Comparison of ENCODE assay signal across 9 cellular contexts in genomic region chr11:67356551-67356866, GRCh38. TPM values are rescaled to one million over a fixed set of nuclear protein-coding genes. Genes with fewer than 3 reads are reported as not detected.
DNase-seq lines count a peak whose midpoint lies in the region; ATAC-seq and TF ChIP-seq lines count a peak whose summit lies in the region.
"Had no signal": no experiment of that assay in that cellular context is flagged by ENCODE, and none has a peak within 500 bp of the region (broad histone marks: within the 10 kb centered on the region; RNA-seq: fewer than 3 reads in every experiment).

No MANE protein-coding gene starts in this region.

- H3K4me3 ChIP-seq in mammary epithelial cell (replicated peaks in 1 of 3; ENCODE audit: insufficient read depth in 1 of 3, low read depth in 2 of 3, low read length in 3 of 3) = no peak overlapping the region
- no peak overlapping the region for H3K4me3 ChIP-seq in urinary bladder (ENCODE audit: low read depth, low read length)
- H3K4me3 ChIP-seq in BE2C (ENCODE audit: low read depth, low read length) = no peak overlapping the region

- no peaks in the 10 kb centered on the region for H4K20me1 ChIP-seq in mammary epithelial cell (ENCODE audit: insufficient read depth, low read length)

- peaks cover 46% of the 10 kb centered on the region for H3K4me1 Mint-ChIP-seq in MCF 10A (ENCODE audit: insufficient read depth, unreplicated experiment)
- H3K4me1 Mint-ChIP-seq in naive B cell = peaks cover 58 to 73% (median 73%) of the 10 kb centered on the region in 3 donors

- H3K27ac Mint-ChIP-seq in MCF 10A (ENCODE audit: low read depth, unreplicated experiment) (peak overlapping the region; percentile 74), naive B cell (peak overlapping the region in 5 of 6 donors; percentile 87 to 95 (median 94))

- CTCF ChIA-PET in MCF 10A (lab: Yijun Ruan, JAX) = interaction anchor here (0.6 to 18.6 kb wide), 13 partner anchors 9 to 121 kb away, joined by 3 to 659 read pairs (median 4); partner anchors contain the start of genes CLCF1 and RAD9A
- CTCF ChIA-PET in mammary epithelial cell (lab: Charles Lee; ENCODE audit: low non-redundant PET) = interaction anchor here (0.5 to 1.5 kb wide), 3 partner anchors 26 to 414 kb away, joined by 3 to 13 read pairs (median 4); no protein-coding TSS in a partner anchor

- in situ Hi-C loops in mammary epithelial cell (cut with MboI; ENCODE audit: low sequenced_read_pairs in 2 of 2) = no loop called here

- intact Hi-C loops in MCF 10A (cut with micrococcal nuclease) (no loop called here), mammary epithelial cell (cut with micrococcal nuclease) (loop anchor here (2.0 to 10.0 kb wide), 2 partner anchors 72 to 348 kb away; partner anchors contain the start of gene RPS6KB2)

- H3K27me3 ChIP-seq in mammary epithelial cell (ENCODE audit: insufficient read depth, low read length) = no peaks in the 10 kb centered on the region
- H3K27me3 ChIP-seq in BE2C = no peaks in the 10 kb centered on the region

- H3K9me3 ChIP-seq in mammary epithelial cell (replicated peaks; ENCODE audit: insufficient read depth, low read length) (no peaks in the 10 kb centered on the region), BE2C (no peaks in the 10 kb centered on the region)

- H3K9ac ChIP-seq in mammary epithelial cell (ENCODE audit: insufficient read depth, low read length) = no peak overlapping the region

- H3K27ac ChIP-seq in mammary epithelial cell (ENCODE audit: insufficient read depth, low read depth, low read length) (no peak overlapping the region), adipose tissue (ENCODE audit: low read depth, low read length) (peak overlapping the region; percentile 8), urinary bladder (ENCODE audit: low read depth) (peak overlapping the region; percentile 30), caudate nucleus (ENCODE audit: low read depth, low read length) (no peak overlapping the region)

- H3K79me2 ChIP-seq in mammary epithelial cell (ENCODE audit: insufficient read depth, low read length) = peaks cover 13% of the 10 kb centered on the region

- peaks cover 59% of the 10 kb centered on the region for H3K4me1 ChIP-seq in mammary epithelial cell (ENCODE audit: insufficient read depth, low read length)
- H3K4me1 ChIP-seq in urinary bladder (ENCODE audit: insufficient read depth) = peaks cover 2% of the 10 kb centered on the region
- H3K4me1 ChIP-seq in BE2C = peaks cover 13% of the 10 kb centered on the region

- H3K36me3 Mint-ChIP-seq in MCF 10A (ENCODE audit: insufficient read depth, unreplicated experiment) (peaks cover 8% of the 10 kb centered on the region), naive B cell (no peaks in the 10 kb centered on the region)

- H3K4me3 Mint-ChIP-seq in MCF 10A (ENCODE audit: unreplicated experiment) = peak overlapping the region; percentile 17
- peak overlapping the region; percentile 1 to 87 (median 80) for H3K4me3 Mint-ChIP-seq in naive B cell

- H3K9me3 Mint-ChIP-seq in MCF 10A (ENCODE audit: unreplicated experiment) = no peaks in the 10 kb centered on the region
- H3K9me3 Mint-ChIP-seq in naive B cell = no peaks in the 10 kb centered on the region

- 32% methylated on average over 4 of the region's 4 CpGs for WGBS in mammary epithelial cell (ENCODE audit: low coverage, missing lambda C conversion rate)
- 34 to 55% (median 55%) methylated on average over 3 to 4 of the region's 4 CpGs for WGBS in adipose tissue, 3 donors
- WGBS in urinary bladder = 55% methylated on average over 4 of the region's 4 CpGs

- POLR2A ChIA-PET in MCF 10A (lab: Yijun Ruan, JAX) = interaction anchor here (0.6 to 9.3 kb wide), 8 partner anchors 9 to 233 kb away, joined by 3 to 144 read pairs (median 4); partner anchors contain the start of gene CLCF1

- H3K27me3 Mint-ChIP-seq in MCF 10A (ENCODE audit: insufficient read depth, unreplicated experiment) (no peaks in the 10 kb centered on the region), naive B cell (no peaks in the 10 kb centered on the region)

- no peak for TF ChIP-seq CTCF in MCF 10A (IDR thresholded peaks at IDR 0.05; ENCODE audit: unreplicated experiment)
- TF ChIP-seq CTCF in mammary epithelial cell (conservative IDR thresholded peaks at IDR 0.05 in 1 of 2, IDR thresholded peaks at IDR 0.05 in 1 of 2; ENCODE audit: extremely low read depth in 1 of 2, insufficient read depth in 1 of 2, low read depth in 1 of 2, low read length in 2 of 2) = no peak
- TF ChIP-seq CTCF in BE2C (IDR thresholded peaks at IDR 0.05; ENCODE audit: low read depth, low read length) = no peak

- no peak for ATAC-seq in naive B cell (ENCODE audit: low read depth in 2 of 2)

- BruUV-seq in MCF 10A (replicated peaks; lab: Mats Ljungman, UMichigan) = no TSS peak
- BruUV-seq in mammary epithelial cell (replicated peaks; lab: Mats Ljungman, UMichigan) = no TSS peak

- dilution Hi-C loops in mammary epithelial cell (cut with HindIII; ENCODE audit: low sequenced_read_pairs) = no loop called here

- no peak overlapping the region for H3K4me2 ChIP-seq in mammary epithelial cell (ENCODE audit: insufficient read depth, low read depth, low read length)

- H3K36me3 ChIP-seq in mammary epithelial cell (ENCODE audit: insufficient read depth, low read length) = no peaks in the 10 kb centered on the region
- no peaks in the 10 kb centered on the region for H3K36me3 ChIP-seq in urinary bladder (ENCODE audit: insufficient read depth)
- no peaks in the 10 kb centered on the region for H3K36me3 ChIP-seq in BE2C

- DNase-seq in MCF 10A (ENCODE audit: unreplicated experiment) (no peak), mammary epithelial cell (no peak), naive B cell (no peak), caudate nucleus (lab: John Stamatoyannopoulos, UW) (no peak), BE2C (no peak), DMS153 (lab: John Stamatoyannopoulos, UW) (no peak)

- no peak overlapping the region for H2AFZ ChIP-seq in mammary epithelial cell (ENCODE audit: low read depth, low read length)

RNA-seq across cellular contexts. Expression of gene POLD4, which starts 3.2 kb away (rescaled TPM):
- total RNA-seq in MCF 10A (2022) (54.8 and 79.9 TPM in 2 replicates), mammary epithelial cell (10 to 100 TPM; 39.2 to 75.2 TPM), urinary bladder (8.8 TPM)
- polyA plus RNA-seq in mammary epithelial cell (86.3 TPM), adipose tissue (100 to 1,000 TPM; 116 to 188 (median 169) TPM), naive B cell (ENCODE audit: low read depth in 6 of 6) (100 to 1,000 TPM; 340 to 535 (median 458) TPM), urinary bladder (157 TPM)
- 5.9 TPM for polyA minus RNA-seq in mammary epithelial cell
- polyA plus RNA-seq in BE2C (2012; ENCODE audit: insufficient read depth, insufficient read length, low read depth) = 33.9 TPM

RNA-seq across cellular contexts. Expression of gene CLCF1, which starts 16.9 kb away (rescaled TPM):
- total RNA-seq in MCF 10A (2022) (5.8 and 7.0 TPM in 2 replicates), mammary epithelial cell (10 to 100 TPM in 1 of 2 donors, 1 to 10 TPM in 1; 8.3 to 12.5 TPM), urinary bladder (2.7 TPM)
- polyA plus RNA-seq in mammary epithelial cell (15.4 TPM), adipose tissue (10 to 100 TPM in 1 of 3 donors, 1 to 10 TPM in 2; 2.7 to 17.4 (median 9.9) TPM), naive B cell (ENCODE audit: low read depth in 6 of 6) (10 to 100 TPM in 1 of 6 donors, 1 to 10 TPM in 5; 5.3 to 10.4 (median 7.7) TPM), urinary bladder (9.2 TPM)
- 21.4 TPM for polyA minus RNA-seq in mammary epithelial cell
- 0.59 TPM for polyA plus RNA-seq in BE2C (2012; ENCODE audit: insufficient read depth, insufficient read length, low read depth)

RNA-seq across cellular contexts. Expression of gene RAD9A, which starts 35.3 kb away (rescaled TPM):
- total RNA-seq in MCF 10A (2022) = 9.9 and 18.3 TPM in 2 replicates
- 10 to 100 TPM in 1 of 2 donors, 1 to 10 TPM in 1; 6.5 to 17.2 TPM for total RNA-seq in mammary epithelial cell
- 15.4 TPM for polyA plus RNA-seq in mammary epithelial cell
- polyA minus RNA-seq in mammary epithelial cell = 4.8 TPM
- 10 to 100 TPM in 2 of 3 donors, 1 to 10 TPM in 1; 9.8 to 15.3 (median 10.2) TPM for polyA plus RNA-seq in adipose tissue
- polyA plus RNA-seq in naive B cell (ENCODE audit: low read depth in 6 of 6) = 10 to 100 TPM in 4 of 6 donors, 1 to 10 TPM in 2; 6.7 to 17.5 (median 11.0) TPM
- total RNA-seq in urinary bladder = 7.5 TPM
- 16.9 TPM for polyA plus RNA-seq in urinary bladder
- 26.6 TPM for polyA plus RNA-seq in BE2C (2012; ENCODE audit: insufficient read depth, insufficient read length, low read depth)

RNA-seq across cellular contexts. Expression of gene PPP1CA, which starts 45.1 kb away (rescaled TPM):
- 123 and 143 TPM in 2 replicates for total RNA-seq in MCF 10A (2022)
- total RNA-seq in mammary epithelial cell = 100 to 1,000 TPM; 178 to 182 TPM
- 331 TPM for polyA plus RNA-seq in mammary epithelial cell
- polyA minus RNA-seq in mammary epithelial cell = 255 TPM
- polyA plus RNA-seq in adipose tissue = 10 to 100 TPM; 82.3 to 97.8 (median 93.6) TPM
- polyA plus RNA-seq in naive B cell (ENCODE audit: low read depth in 6 of 6) = 100 to 1,000 TPM; 492 to 795 (median 530) TPM
- 70.6 TPM for total RNA-seq in urinary bladder
- polyA plus RNA-seq in urinary bladder = 85.9 TPM
- 497 TPM for polyA plus RNA-seq in BE2C (2012; ENCODE audit: insufficient read depth, insufficient read length, low read depth)

RNA-seq across cellular contexts. Expression of gene TBC1D10C, which starts 47.4 kb away (rescaled TPM):
- total RNA-seq in MCF 10A (2022) (not detected in 2 replicates), mammary epithelial cell (under 1 TPM in 1 of 2 donors, not detected in 1; 0.17 TPM), urinary bladder (0.42 TPM)
- polyA plus RNA-seq in mammary epithelial cell (not detected), adipose tissue (1 to 10 TPM; 2.2 to 6.6 (median 2.4) TPM), naive B cell (ENCODE audit: low read depth in 6 of 6) (100 to 1,000 TPM; 190 to 304 (median 239) TPM), urinary bladder (2.6 TPM)
- not detected for polyA minus RNA-seq in mammary epithelial cell
- polyA plus RNA-seq in BE2C (2012; ENCODE audit: insufficient read depth, insufficient read length, low read depth) = 0.45 TPM
- total RNA-seq: endothelial cell of umbilical vein had no signal
- polyA plus RNA-seq: endothelial cell of umbilical vein had no signal

Comparison
In these comparisons a context has a peak if more than half of its experiments do, and no peak if none do; other contexts are left out.
1. H3K27ac ChIP-seq: peak in adipose tissue (single experiment) and urinary bladder (single experiment); none in mammary epithelial cell (single experiment) and caudate nucleus (single experiment).